In genomic region chr17:4620531-4621101, GRCh38 we compare ENCODE assay signal across 1 cellular context.
TF ChIP-seq lines count a peak whose summit lies in the region.

No MANE protein-coding gene starts in this region.

TF ChIP-seq in K562, 482 proteins besides CTCF, POLR2A, EP300 and RAD21:
- peak; percentile 95 for TF ChIP-seq ZNF512 (tag; IDR thresholded peaks at IDR 0.05)
- no peak for TF ChIP-seq ZNF274 (IDR thresholded peaks at IDR 0.05; ENCODE audit: borderline replicate concordance, low read depth, low read length)
